Comparison of ENCODE assay signal across 20 cellular contexts in genomic region chr5:132302413-132302812, GRCh38. TPM values are rescaled to one million over a fixed set of nuclear protein-coding genes. Genes with fewer than 3 reads are reported as not detected.
DNase-seq lines count a peak whose midpoint lies in the region; ATAC-seq, FAIRE-seq and TF ChIP-seq lines count a peak whose summit lies in the region.
"Had no signal": no experiment of that assay in that cellular context is flagged by ENCODE, and none has a peak within 500 bp of the region (broad histone marks: within the 10 kb centered on the region; RNA-seq: fewer than 3 reads in every experiment).

No MANE protein-coding gene starts in this region.

- DNase-seq in heart right ventricle: no peak
- DNase-seq in left cardiac atrium: no peak
- DNase-seq in NCI-H69 (lab: John Stamatoyannopoulos, UW): peak; percentile 62
- DNase-seq in esophagus muscularis mucosa (ENCODE audit: extremely low spot score): peak; percentile 68
- DNase-seq in small intestine: no peak
- DNase-seq in globus pallidus (ENCODE audit: low spot score): no peak
- no peak for DNase-seq in activated naive CD4-positive, alpha-beta T cell treated with anti-CD3 and anti-CD28 coated beads for 36 hours
- DNase-seq: Caco-2; CD4-positive, alpha-beta memory T cell; DMS 273 treated with DMSO at 0.1 percent for 48 hours; DND-41; H7; Karpas-422; MV-4-11; NCI-H1105 treated with DMSO at 0.1 percent for 48 hours; NCI-H2029 treated with DMSO at 0.1 percent for 48 hours; NCI-H510A treated with DMSO at 0.1 percent for 48 hours; NCI-H774; Peyer's patch had no signal

- H3K36me3 ChIP-seq in heart right ventricle: no peaks in the 10 kb centered on the region
- H3K36me3 ChIP-seq in esophagus muscularis mucosa: no peaks in the 10 kb centered on the region
- H3K36me3 ChIP-seq in small intestine (ENCODE audit: control insufficient read depth in 2 of 2, insufficient read depth in 2 of 2, low read length in 2 of 2): no peaks in the 10 kb centered on the region
- H3K36me3 ChIP-seq: Peyer's patch had no signal

- no peak overlapping the region for H3K4me3 ChIP-seq in heart right ventricle
- H3K4me3 ChIP-seq in esophagus muscularis mucosa: no peak overlapping the region
- H3K4me3 ChIP-seq in small intestine (ENCODE audit: low read depth in 1 of 2, low read length in 2 of 2): no peak overlapping the region
- H3K4me3 ChIP-seq: GM12878, Peyer's patch had no signal

- no peak for FAIRE-seq in small intestine (lab: Jason Lieb, UNC)
- FAIRE-seq: GM12878 had no signal

- ATAC-seq in heart right ventricle (peak in 1 of 8 donors; percentile 6), left cardiac atrium (no peak)

- H3K9me3 ChIP-seq in heart right ventricle: peaks cover 0 to 20% (median 12%) of the 10 kb centered on the region in 11 donors
- H3K9me3 ChIP-seq in esophagus muscularis mucosa: peaks cover 0 to 16% (median 10%) of the 10 kb centered on the region in 4 donors
- no peaks in the 10 kb centered on the region for H3K9me3 ChIP-seq in small intestine (ENCODE audit: control insufficient read depth, low read depth)
- H3K9me3 ChIP-seq: Caco-2, Peyer's patch had no signal

- H3K27ac ChIP-seq in heart right ventricle (peak overlapping the region in 9 of 10 donors; percentile 9 to 71 (median 58)), esophagus muscularis mucosa (replicated peaks in 1 of 4) (no peak overlapping the region), small intestine (ENCODE audit: low read depth in 1 of 2, low read length in 1 of 2) (peak overlapping the region; percentile 36 to 52)

- H3K4me1 Mint-ChIP-seq in activated naive CD4-positive, alpha-beta T cell treated with anti-CD3 and anti-CD28 coated beads for 36 hours (ENCODE audit: low read depth): peaks cover 4% of the 10 kb centered on the region
- H3K4me1 Mint-ChIP-seq: CD4-positive, alpha-beta memory T cell had no signal

- no peak for TF ChIP-seq CTCF in heart right ventricle (IDR thresholded peaks at IDR 0.05)
- TF ChIP-seq CTCF in esophagus muscularis mucosa (IDR thresholded peaks at IDR 0.05): no peak

- H3K27me3 ChIP-seq in heart right ventricle (no peaks in the 10 kb centered on the region), esophagus muscularis mucosa (no peaks in the 10 kb centered on the region), small intestine (ENCODE audit: control insufficient read depth in 2 of 2, insufficient read depth in 2 of 2, low read length in 2 of 2) (no peaks in the 10 kb centered on the region)
- H3K27me3 ChIP-seq: Peyer's patch had no signal

- H3K9me3 Mint-ChIP-seq in activated naive CD4-positive, alpha-beta T cell treated with anti-CD3 and anti-CD28 coated beads for 36 hours: peaks cover 12% of the 10 kb centered on the region

- WGBS in heart right ventricle, 2 donors: 76 to 82% methylated on average over 3 of the region's 3 CpGs
- WGBS in esophagus muscularis mucosa: 84% methylated on average over 3 of the region's 3 CpGs
- WGBS in small intestine, 3 donors: 57 to 79% (median 63%) methylated on average over 3 of the region's 3 CpGs

- peaks cover 8% of the 10 kb centered on the region for H3K36me3 Mint-ChIP-seq in activated naive CD4-positive, alpha-beta T cell treated with anti-CD3 and anti-CD28 coated beads for 36 hours (ENCODE audit: low read depth)

- no peak overlapping the region for H3K4me3 Mint-ChIP-seq in activated naive CD4-positive, alpha-beta T cell treated with anti-CD3 and anti-CD28 coated beads for 36 hours
- H3K4me3 Mint-ChIP-seq: CD4-positive, alpha-beta memory T cell had no signal

- TF ChIP-seq EP300 in esophagus muscularis mucosa (IDR thresholded peaks at IDR 0.05): no peak

- peaks cover under 1% of the 10 kb centered on the region for H3K27me3 Mint-ChIP-seq in activated naive CD4-positive, alpha-beta T cell treated with anti-CD3 and anti-CD28 coated beads for 36 hours (ENCODE audit: low read depth)

- H3K4me1 ChIP-seq in heart right ventricle (peaks cover 8 to 25% (median 19%) of the 10 kb centered on the region in 9 donors), esophagus muscularis mucosa (peaks cover 0 to 4% (median 0%) of the 10 kb centered on the region in 4 donors), small intestine (ENCODE audit: control insufficient read depth in 2 of 2, insufficient read depth in 1 of 2, low read depth in 1 of 2, low read length in 1 of 2) (peaks cover 4 to 5% of the 10 kb centered on the region in 2 donors)

- H3K27ac Mint-ChIP-seq in activated naive CD4-positive, alpha-beta T cell treated with anti-CD3 and anti-CD28 coated beads for 36 hours: no peak overlapping the region
- H3K27ac Mint-ChIP-seq: CD4-positive, alpha-beta memory T cell had no signal

- CTCF ChIA-PET in activated naive CD4-positive, alpha-beta T cell treated with anti-CD3 and anti-CD28 coated beads for 36 hours (lab: Charles Lee): interaction anchor here (0.5 kb wide), 1 partner anchor 491 kb away, joined by 3 read pairs; no protein-coding TSS in a partner anchor

- intact Hi-C loops in heart right ventricle (cut with DNase I) (no loop called here), left cardiac atrium (cut with DNase I) (no loop called here), esophagus muscularis mucosa (cut with DNase I) (no loop called here)
- intact Hi-C loops in activated naive CD4-positive, alpha-beta T cell treated with anti-CD3 and anti-CD28 coated beads for 36 hours (cut with micrococcal nuclease): no loop called here

- no peak for TF ChIP-seq POLR2A in esophagus muscularis mucosa (IDR thresholded peaks at IDR 0.05; ENCODE audit: low read depth)

RNA-seq across cellular contexts. Expression of gene SLC22A4, which starts 8.2 kb away (rescaled TPM):
- total RNA-seq in heart right ventricle: 1 to 10 TPM in 8 of 10 donors, under 1 TPM in 2; 0.39 to 9.0 (median 2.1) TPM
- 1 to 10 TPM in 1 of 2 donors, under 1 TPM in 1; 0.51 to 2.7 TPM for polyA plus RNA-seq in heart right ventricle
- total RNA-seq in left cardiac atrium: 1 to 10 TPM; 2.2 to 3.3 TPM
- 1 to 10 TPM in 2 of 4 donors, under 1 TPM in 2; 0.42 to 1.7 (median 1.0) TPM for total RNA-seq in esophagus muscularis mucosa
- 1 to 10 TPM; 1.5 to 5.7 (median 4.2) TPM for polyA plus RNA-seq in small intestine
- total RNA-seq in activated naive CD4-positive, alpha-beta T cell treated with anti-CD3 and anti-CD28 coated beads for 36 hours: 1 to 10 TPM; 1.9 to 2.0 TPM
- polyA plus RNA-seq: CD4-positive, alpha-beta memory T cell had no signal

RNA-seq across cellular contexts. Expression of gene PDLIM4, which starts 44.9 kb away (rescaled TPM):
- total RNA-seq in heart right ventricle (1 to 10 TPM; 2.1 to 8.7 (median 3.4) TPM), left cardiac atrium (10 to 100 TPM; 12.4 to 38.5 TPM), esophagus muscularis mucosa (100 to 1,000 TPM in 3 of 4 donors, 10 to 100 TPM in 1; 59.4 to 199 (median 134) TPM)
- polyA plus RNA-seq in heart right ventricle (10 to 100 TPM in 1 of 2 donors, 1 to 10 TPM in 1; 3.4 to 15.3 TPM), small intestine (10 to 100 TPM in 1 of 3 donors, 1 to 10 TPM in 2; 2.5 to 14.2 (median 5.9) TPM)
- total RNA-seq in activated naive CD4-positive, alpha-beta T cell treated with anti-CD3 and anti-CD28 coated beads for 36 hours: not detected
- total RNA-seq: Caco-2; CD4-positive, alpha-beta memory T cell had no signal
- polyA plus RNA-seq: CD4-positive, alpha-beta memory T cell had no signal

Comparison
In these comparisons a context has a peak if more than half of its experiments do, and no peak if none do; other contexts are left out.
1. DNase-seq: peak in NCI-H69 (single experiment) and esophagus muscularis mucosa (single experiment); none in heart right ventricle (0 of 2), left cardiac atrium (single experiment), small intestine (single experiment), globus pallidus (single experiment) and activated naive CD4-positive, alpha-beta T cell treated with anti-CD3 and anti-CD28 coated beads for 36 hours (single experiment).
2. H3K27ac ChIP-seq: peak in heart right ventricle (9 of 10) and small intestine (2 of 2); none in esophagus muscularis mucosa (0 of 4).